9 cellular contexts compared by ENCODE assay signal in genomic region chr1:64898107-64898861, GRCh38.
DNase-seq lines count a peak whose midpoint lies in the region; ATAC-seq, FAIRE-seq and TF ChIP-seq lines count a peak whose summit lies in the region.
"Had no signal": no experiment of that assay in that cellular context is flagged by ENCODE, and none has a peak within 500 bp of the region (broad histone marks: within the 10 kb centered on the region; RNA-seq: fewer than 3 reads in every experiment).

No MANE protein-coding gene starts in this region.

- no peak overlapping the region for H3K4me3 ChIP-seq in A549
- no peak overlapping the region for H3K4me3 ChIP-seq in NB4 (ENCODE audit: low read depth, low read length)
- no peak overlapping the region for H3K4me3 ChIP-seq in trophoblast cell (ENCODE audit: low read depth, low read length)
- H3K4me3 ChIP-seq: HAP-1 had no signal

- H3K27ac ChIP-seq in A549: peak overlapping the region; percentile 89 to 90
- peak overlapping the region; percentile 70 for H3K27ac ChIP-seq in trophoblast cell (ENCODE audit: low read depth, low read length)

- H2BK12ac ChIP-seq in trophoblast cell (ENCODE audit: low read length): no peak overlapping the region

- H3K14ac ChIP-seq in trophoblast cell (ENCODE audit: low read length): no peak overlapping the region

- WGBS in A549 (ENCODE audit: missing lambda C conversion rate): 0% methylated on average over 4 of the region's 4 CpGs
- no CpG with 5 or more reads among the region's 4 CpGs for WGBS in trophoblast cell (ENCODE audit: extremely low coverage, insufficient coverage, insufficient read length)

- POLR2A ChIA-PET in A549 (lab: Yijun Ruan, JAX): interaction anchor here (0.9 to 2.0 kb wide), 6 partner anchors 13 to 68 kb away, joined by 3 to 15 read pairs (median 12); partner anchors contain the start of gene JAK1

- H3K4me2 ChIP-seq in A549 (peak overlapping the region; percentile 85), trophoblast cell (ENCODE audit: low read length) (peak overlapping the region; percentile 20)

- no peak overlapping the region for H2AFZ ChIP-seq in trophoblast cell (ENCODE audit: insufficient read depth, low read length, poor library complexity)

- no peak overlapping the region for H2BK5ac ChIP-seq in trophoblast cell (ENCODE audit: low read depth, low read length, poor library complexity)

- no peak overlapping the region for H2AK5ac ChIP-seq in trophoblast cell (ENCODE audit: low read length)

- TF ChIP-seq POLR2A in A549 (IDR thresholded peaks at IDR 0.05; ENCODE audit: low read length): no peak
- TF ChIP-seq POLR2A in GM12891 (IDR thresholded peaks at IDR 0.05; ENCODE audit: low read depth, low read length): no peak
- TF ChIP-seq POLR2A in NB4 (IDR thresholded peaks at IDR 0.05; ENCODE audit: extremely low read depth, insufficient read length): no peak

- peaks cover 88% of the 10 kb centered on the region for H3K4me1 ChIP-seq in A549
- H3K4me1 ChIP-seq in trophoblast cell (ENCODE audit: control insufficient read depth in 1 of 2, insufficient read depth in 2 of 2, low read length in 2 of 2): peaks cover 9 to 12% of the 10 kb centered on the region in 2 experiments

- no peak overlapping the region for H4K8ac ChIP-seq in trophoblast cell (ENCODE audit: low read depth, low read length)

- peak in 1 of 2 experiments; percentile 42; a peak in 3 of 5 replicates for TF ChIP-seq RAD21 in A549 (conservative IDR thresholded peaks at IDR 0.05 in 1 of 2, IDR thresholded peaks at IDR 0.05 in 1 of 2)

- no peaks in the 10 kb centered on the region for H3K36me3 ChIP-seq in trophoblast cell (ENCODE audit: control insufficient read depth in 1 of 2, insufficient read depth in 2 of 2, low read length in 2 of 2)
- H3K36me3 ChIP-seq: HAP-1 had no signal

- no peak overlapping the region for H3K18ac ChIP-seq in trophoblast cell (ENCODE audit: low read length)

- no peak overlapping the region for H4K91ac ChIP-seq in trophoblast cell (ENCODE audit: low read depth, low read length)

- no peak overlapping the region for H2BK120ac ChIP-seq in trophoblast cell (ENCODE audit: insufficient read depth, low read length, poor library complexity)

- no peaks in the 10 kb centered on the region for H3K79me1 ChIP-seq in trophoblast cell (ENCODE audit: low read length)

- H4K12ac ChIP-seq in trophoblast cell (ENCODE audit: low read depth, low read length): no peak overlapping the region

- peak; percentile 62 to 72; a peak in 4 of 5 replicates for TF ChIP-seq EP300 in A549 (IDR thresholded peaks at IDR 0.05)

- H3K9me3 ChIP-seq in A549: no peaks in the 10 kb centered on the region
- no peaks in the 10 kb centered on the region for H3K9me3 ChIP-seq in trophoblast cell (ENCODE audit: insufficient read depth, low read depth, low read length)
- H3K9me3 ChIP-seq: HAP-1 had no signal

- CTCF ChIA-PET in A549 (lab: Yijun Ruan, JAX): interaction anchor here (0.8 to 1.6 kb wide), 4 partner anchors 11 to 75 kb away, joined by 3 to 4 read pairs (median 3); no protein-coding TSS in a partner anchor

- peak; percentile 70 to 97 for DNase-seq in A549 (ENCODE audit: low read depth in 1 of 2, low spot score in 1 of 2)
- no peak for DNase-seq in GM12891 (ENCODE audit: insufficient read length, low spot score)
- DNase-seq in NB4 (ENCODE audit: low read depth): peak; percentile 75
- DNase-seq in activated T-cell treated with anti-CD3 and anti-CD28 coated beads, Interleukin-2, amount 50 U/mL, for 1 hour: peak; percentile 46
- peak; percentile 36 for DNase-seq in germinal center (ENCODE audit: low spot score)
- peak; percentile 95 to 96 for DNase-seq in trophoblast cell
- no peak for DNase-seq in NCI-H1436 (lab: John Stamatoyannopoulos, UW)

- FAIRE-seq in A549 (lab: Jason Lieb, UNC): no peak
- peak; percentile 9 for FAIRE-seq in GM12891 (lab: Jason Lieb, UNC)

- TF ChIP-seq CTCF in A549 (IDR thresholded peaks at IDR 0.05) (no peak), NB4 (IDR thresholded peaks at IDR 0.05; ENCODE audit: low read depth, low read length) (no peak)

- H3K9ac ChIP-seq in trophoblast cell (ENCODE audit: low read length): no peak overlapping the region

- H3K23ac ChIP-seq in trophoblast cell (ENCODE audit: low read length): no peak overlapping the region

- no peak overlapping the region for H3K4ac ChIP-seq in trophoblast cell (ENCODE audit: low read depth, low read length)

- peak; percentile 92 to 94 for ATAC-seq in A549
- peak; percentile 55 for ATAC-seq in HG02678 (IDR thresholded peaks at IDR 0.05; ENCODE audit: unreplicated experiment)

- H3K27me3 ChIP-seq in trophoblast cell (ENCODE audit: insufficient read depth, low read length): no peaks in the 10 kb centered on the region

- H3K79me2 ChIP-seq in trophoblast cell (ENCODE audit: control insufficient read depth, insufficient read depth, low read length, poor library complexity): no peaks in the 10 kb centered on the region

TF ChIP-seq in A549, 52 proteins besides CTCF, POLR2A, EP300 and RAD21 (continues in another document):
- TF ChIP-seq GATA3 (IDR thresholded peaks at IDR 0.05; ENCODE audit: borderline replicate concordance) (peak; percentile 87), SMC3 (IDR thresholded peaks at IDR 0.05) (peak; percentile 42; the same call in 2 of the 3 replicates), POLR2AphosphoS2 (conservative IDR thresholded peaks at IDR 0.05; ENCODE audit: low read length) (no peak), FOXS1 (CRISPR knock-in tag; IDR thresholded peaks at IDR 0.05) (peak; percentile 83; the same call in 1 of the 2 replicates), JUNB (IDR thresholded peaks at IDR 0.05) (peak; percentile 97), NR3C1 (IDR thresholded peaks at IDR 0.05) (no peak), HOXB13 (CRISPR knock-in tag; IDR thresholded peaks at IDR 0.05; ENCODE audit: low read depth) (no peak), MAFK (IDR thresholded peaks at IDR 0.05; ENCODE audit: partially characterized antibody) (peak; percentile 1), MAX (IDR thresholded peaks at IDR 0.05) (peak; percentile 40), FOSL2 (IDR thresholded peaks at IDR 0.05) (peak; percentile 93), FOSL2 (CRISPR knock-in tag; IDR thresholded peaks at IDR 0.05) (peak; percentile 99), RNF2 (IDR thresholded peaks at IDR 0.05; ENCODE audit: borderline replicate concordance, low read depth) (no peak), HOXA7 (CRISPR knock-in tag; IDR thresholded peaks at IDR 0.05) (no peak), ESRRA (IDR thresholded peaks at IDR 0.05; ENCODE audit: borderline replicate concordance, low read length) (peak; percentile 93), JUN (IDR thresholded peaks at IDR 0.05) (peak; percentile 87 to 93; a peak in 4 of 5 replicates), CBX8 (IDR thresholded peaks at IDR 0.05) (no peak), KDM1A (IDR thresholded peaks at IDR 0.05; ENCODE audit: low read depth) (no peak), CEBPB (IDR thresholded peaks at IDR 0.05) (peak in 1 of 2 experiments; percentile 65; a peak in 1 of 4 replicates)

TF ChIP-seq in GM12891, 5 proteins besides CTCF, POLR2A, EP300 and RAD21:
- no peak for TF ChIP-seq TAF1 (IDR thresholded peaks at IDR 0.05; ENCODE audit: low read depth, low read length)
- peak; percentile 93 for TF ChIP-seq POU2F2 (IDR thresholded peaks at IDR 0.05; ENCODE audit: low read depth, low read length)
- TF ChIP-seq SPI1 (IDR thresholded peaks at IDR 0.05; ENCODE audit: low read depth, low read length): no peak
- TF ChIP-seq PAX5 (IDR thresholded peaks at IDR 0.05; ENCODE audit: insufficient read depth, low read length, severe bottlenecking): no peak

Comparison
In these comparisons a context has a peak if more than half of its experiments do, and no peak if none do; other contexts are left out.
1. DNase-seq: peak in A549 (2 of 2), NB4 (single experiment), activated T-cell treated with anti-CD3 and anti-CD28 coated beads, Interleukin-2, amount 50 U/mL, for 1 hour (single experiment), germinal center (single experiment) and trophoblast cell (2 of 2); none in GM12891 (single experiment) and NCI-H1436 (single experiment).